16 cellular contexts compared by ENCODE assay signal in the genomic region with DNA sequence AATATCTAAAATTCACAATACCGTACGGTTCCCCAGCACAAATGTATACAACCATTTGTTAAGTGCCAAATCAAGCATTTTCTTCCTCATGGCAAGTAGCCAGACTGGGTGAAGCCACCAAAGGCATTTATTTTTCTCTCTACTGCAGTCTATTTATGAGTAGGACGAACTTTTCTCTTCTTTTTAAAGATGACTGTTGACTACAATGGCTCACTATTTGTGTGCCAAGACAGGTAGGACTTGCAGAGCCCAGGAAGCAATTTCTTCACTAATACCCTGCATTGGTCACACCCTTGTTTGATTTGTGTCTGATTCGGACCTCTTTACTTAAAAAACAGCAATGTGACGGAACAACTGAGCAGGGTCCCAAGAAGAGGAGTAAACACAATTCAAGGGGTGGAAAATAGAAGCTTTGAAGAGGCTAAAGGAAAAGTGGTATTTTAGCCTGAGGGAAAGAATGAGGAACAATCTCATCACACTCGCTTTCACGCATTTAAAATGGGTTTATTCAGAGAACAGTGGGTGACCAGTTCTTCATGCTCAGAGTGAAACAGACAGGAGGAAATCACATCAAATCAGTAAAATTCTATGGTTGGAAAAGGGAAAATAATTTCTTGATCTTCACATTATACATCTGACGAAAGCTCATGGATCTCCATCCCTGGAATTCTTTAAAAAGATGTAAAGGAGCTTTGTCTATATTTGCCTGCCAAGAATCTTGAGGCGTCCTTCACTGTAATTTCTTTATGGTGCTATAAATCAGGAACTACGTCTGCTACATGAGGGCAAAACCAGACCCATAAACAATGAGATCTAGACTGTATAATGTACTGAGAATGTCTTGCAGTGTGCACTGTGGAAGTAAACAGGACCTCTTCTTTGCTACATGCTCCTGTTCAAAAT.
DNase-seq lines count a peak whose midpoint lies in the region; ATAC-seq and TF ChIP-seq lines count a peak whose summit lies in the region.
"Had no signal": no experiment of that assay in that cellular context is flagged by ENCODE, and none has a peak within 500 bp of the region (broad histone marks: within the 10 kb centered on the region; RNA-seq: fewer than 3 reads in every experiment).

No MANE protein-coding gene starts in this region.

- TF ChIP-seq CTCF in Calu3 (IDR thresholded peaks at IDR 0.05; ENCODE audit: unreplicated experiment) (no peak), colonic mucosa (IDR thresholded peaks at IDR 0.05) (no peak)

- H3K9me3 Mint-ChIP-seq in Calu3 (ENCODE audit: low read depth, unreplicated experiment), result no peaks in the 10 kb centered on the region
- no peaks in the 10 kb centered on the region for H3K9me3 Mint-ChIP-seq in activated CD4-positive, alpha-beta T cell treated with anti-CD3 and anti-CD28 coated beads for 36 hours (ENCODE audit: low read depth)

- peaks cover 3% of the 10 kb centered on the region for H3K79me1 ChIP-seq in mesendoderm (ENCODE audit: low read length)

- H3K4ac ChIP-seq in mesendoderm (ENCODE audit: low read depth, low read length), result no peak overlapping the region

- H3K27me3 ChIP-seq in colonic mucosa (no peaks in the 10 kb centered on the region), mesendoderm (ENCODE audit: insufficient read depth, low read length, poor library complexity) (no peaks in the 10 kb centered on the region)
- H3K27me3 ChIP-seq: BLaER1 treated with 17β-estradiol and CSF1 and Interleukin-3, amounts not matched to agents 10 nM and 100 nM; SJSA1 had no signal

- H3K4me2 ChIP-seq in mesendoderm (ENCODE audit: low read length), result no peak overlapping the region

- CTCF ChIA-PET in Calu3 (lab: Charles Lee), result interaction anchor here (1.0 kb wide), 1 partner anchor 10 kb away, joined by 3 read pairs; no protein-coding TSS in a partner anchor
- CTCF ChIA-PET in activated CD4-positive, alpha-beta T cell treated with anti-CD3 and anti-CD28 coated beads for 36 hours (lab: Charles Lee), result no interaction called here

- peak; percentile 67 for DNase-seq in Calu3
- DNase-seq in LoVo (ENCODE audit: low spot score), result peak; percentile 78
- no peak for DNase-seq in colonic mucosa
- DNase-seq in mesendoderm, result peak; percentile 53
- no peak for DNase-seq in activated T-cell treated with anti-CD3 and anti-CD28 coated beads, Interleukin-2, amount 50 U/mL, for 1 hour
- no peak for DNase-seq in activated CD4-positive, alpha-beta T cell treated with anti-CD3 and anti-CD28 coated beads for 36 hours
- DNase-seq: CD8-positive, alpha-beta memory T cell; GDM1; NCI-H1930; NCI-H774 had no signal

- intact Hi-C loops in Calu3 (cut with micrococcal nuclease; ENCODE audit: unreplicated experiment) (loop anchor here (1.0 to 5.0 kb wide), 4 partner anchors 9 to 89 kb away; no protein-coding TSS in a partner anchor), colonic mucosa (cut with DNase I) (no loop called here)
- intact Hi-C loops in activated CD4-positive, alpha-beta T cell treated with anti-CD3 and anti-CD28 coated beads for 36 hours (cut with DNase I, micrococcal nuclease), result no loop called here

- H3K36me3 ChIP-seq in colonic mucosa (no peaks in the 10 kb centered on the region), mesendoderm (ENCODE audit: control insufficient read depth, insufficient read depth, low read length) (no peaks in the 10 kb centered on the region)
- H3K36me3 ChIP-seq: BLaER1 treated with 17β-estradiol and CSF1 and Interleukin-3, amounts not matched to agents 10 nM and 100 nM had no signal

- no peak overlapping the region for H4K8ac ChIP-seq in mesendoderm (ENCODE audit: low read depth, low read length)

- peak overlapping the region; percentile 23 for H3K4me3 Mint-ChIP-seq in Calu3 (ENCODE audit: low read depth, unreplicated experiment)
- H3K4me3 Mint-ChIP-seq in activated CD4-positive, alpha-beta T cell treated with anti-CD3 and anti-CD28 coated beads for 36 hours, result no peak overlapping the region
- H3K4me3 Mint-ChIP-seq: CD8-positive, alpha-beta memory T cell had no signal

- H2BK5ac ChIP-seq in mesendoderm (ENCODE audit: low read length), result no peak overlapping the region

- H4K5ac ChIP-seq in mesendoderm (ENCODE audit: low read length), result no peak overlapping the region

- no peaks in the 10 kb centered on the region for H3K36me3 Mint-ChIP-seq in Calu3 (ENCODE audit: insufficient read depth, unreplicated experiment)
- no peaks in the 10 kb centered on the region for H3K36me3 Mint-ChIP-seq in activated CD4-positive, alpha-beta T cell treated with anti-CD3 and anti-CD28 coated beads for 36 hours (ENCODE audit: low read depth)
- H3K36me3 Mint-ChIP-seq: CD8-positive, alpha-beta memory T cell had no signal

- H3K4me1 Mint-ChIP-seq in Calu3 (ENCODE audit: low read depth, unreplicated experiment), result peaks cover 31% of the 10 kb centered on the region
- no peaks in the 10 kb centered on the region for H3K4me1 Mint-ChIP-seq in activated CD4-positive, alpha-beta T cell treated with anti-CD3 and anti-CD28 coated beads for 36 hours
- H3K4me1 Mint-ChIP-seq: CD8-positive, alpha-beta memory T cell had no signal

- peaks cover 3% of the 10 kb centered on the region for H3K4me1 ChIP-seq in colonic mucosa
- H3K4me1 ChIP-seq in mesendoderm (ENCODE audit: control insufficient read depth, low read depth, low read length), result peaks cover 2% of the 10 kb centered on the region

- no peak overlapping the region for H2BK120ac ChIP-seq in mesendoderm (ENCODE audit: low read depth, low read length)

- no peak overlapping the region for H3K56ac ChIP-seq in mesendoderm (ENCODE audit: low read length)

- no peaks in the 10 kb centered on the region for H3K9me3 ChIP-seq in colonic mucosa
- H3K9me3 ChIP-seq: SJSA1 had no signal

- H3K27ac Mint-ChIP-seq in Calu3 (ENCODE audit: unreplicated experiment), result peak overlapping the region; percentile 90
- no peak overlapping the region for H3K27ac Mint-ChIP-seq in activated CD4-positive, alpha-beta T cell treated with anti-CD3 and anti-CD28 coated beads for 36 hours
- H3K27ac Mint-ChIP-seq: CD8-positive, alpha-beta memory T cell had no signal

- no peaks in the 10 kb centered on the region for H3K79me2 ChIP-seq in mesendoderm (ENCODE audit: control insufficient read depth, insufficient read depth, low read length)

- H3K27ac ChIP-seq in colonic mucosa (peak overlapping the region; percentile 68), mesendoderm (ENCODE audit: low read depth, low read length) (no peak overlapping the region)
- H3K27ac ChIP-seq: BLaER1 treated with 17β-estradiol and CSF1 and Interleukin-3, amounts not matched to agents 10 nM and 100 nM; SJSA1 had no signal

- no peak overlapping the region for H3K18ac ChIP-seq in mesendoderm (ENCODE audit: low read length)

- WGBS in mesendoderm (ENCODE audit: extremely low coverage, insufficient coverage, low lambda C conversion rate), result no CpG with 5 or more reads among the region's 10 CpGs

- ATAC-seq in HG03342 (IDR thresholded peaks at IDR 0.05; ENCODE audit: unreplicated experiment) (no peak), HG02885 (IDR thresholded peaks at IDR 0.05; ENCODE audit: poor library complexity, unreplicated experiment) (no peak)
- ATAC-seq in activated CD4-positive, alpha-beta T cell treated with anti-CD3 and anti-CD28 coated beads for 36 hours, result no peak
- ATAC-seq: GM12878, HepG2 had no signal

- H3K9ac ChIP-seq in colonic mucosa (ENCODE audit: low read depth in 2 of 2, low read length in 2 of 2) (no peak overlapping the region), mesendoderm (ENCODE audit: low read length) (no peak overlapping the region)
- H3K9ac ChIP-seq: BLaER1 treated with 17β-estradiol and CSF1 and Interleukin-3, amounts not matched to agents 10 nM and 100 nM had no signal

- H3K4me3 ChIP-seq in colonic mucosa (no peak overlapping the region), mesendoderm (ENCODE audit: low read length) (no peak overlapping the region)
- H3K4me3 ChIP-seq: BLaER1 treated with 17β-estradiol and CSF1 and Interleukin-3, amounts not matched to agents 10 nM and 100 nM; GM12878; SJSA1 had no signal

- no peak overlapping the region for H2AK5ac ChIP-seq in mesendoderm (ENCODE audit: low read length)

- POLR2A ChIA-PET in activated CD4-positive, alpha-beta T cell treated with anti-CD3 and anti-CD28 coated beads for 36 hours (lab: Charles Lee), result interaction anchor here (0.6 kb wide), 1 partner anchor 44 kb away, joined by 3 read pairs; no protein-coding TSS in a partner anchor

- H3K27me3 Mint-ChIP-seq in Calu3 (ENCODE audit: unreplicated experiment), result no peaks in the 10 kb centered on the region
- H3K27me3 Mint-ChIP-seq in activated CD4-positive, alpha-beta T cell treated with anti-CD3 and anti-CD28 coated beads for 36 hours, result peaks cover 8% of the 10 kb centered on the region

- H2BK15ac ChIP-seq in mesendoderm (replicated peaks; ENCODE audit: low read depth), result no peak overlapping the region

- no TSS peak for BruUV-seq in Calu3 (replicated peaks; lab: Mats Ljungman, UMichigan)

- no peak overlapping the region for H3K23ac ChIP-seq in mesendoderm (ENCODE audit: low read length)

Comparison
In these comparisons a context has a peak if more than half of its experiments do, and no peak if none do; other contexts are left out.
1. DNase-seq: peak in Calu3 (single experiment), LoVo (single experiment) and mesendoderm (single experiment); none in colonic mucosa (single experiment), activated T-cell treated with anti-CD3 and anti-CD28 coated beads, Interleukin-2, amount 50 U/mL, for 1 hour (single experiment) and activated CD4-positive, alpha-beta T cell treated with anti-CD3 and anti-CD28 coated beads for 36 hours (single experiment).